In the genomic region with DNA sequence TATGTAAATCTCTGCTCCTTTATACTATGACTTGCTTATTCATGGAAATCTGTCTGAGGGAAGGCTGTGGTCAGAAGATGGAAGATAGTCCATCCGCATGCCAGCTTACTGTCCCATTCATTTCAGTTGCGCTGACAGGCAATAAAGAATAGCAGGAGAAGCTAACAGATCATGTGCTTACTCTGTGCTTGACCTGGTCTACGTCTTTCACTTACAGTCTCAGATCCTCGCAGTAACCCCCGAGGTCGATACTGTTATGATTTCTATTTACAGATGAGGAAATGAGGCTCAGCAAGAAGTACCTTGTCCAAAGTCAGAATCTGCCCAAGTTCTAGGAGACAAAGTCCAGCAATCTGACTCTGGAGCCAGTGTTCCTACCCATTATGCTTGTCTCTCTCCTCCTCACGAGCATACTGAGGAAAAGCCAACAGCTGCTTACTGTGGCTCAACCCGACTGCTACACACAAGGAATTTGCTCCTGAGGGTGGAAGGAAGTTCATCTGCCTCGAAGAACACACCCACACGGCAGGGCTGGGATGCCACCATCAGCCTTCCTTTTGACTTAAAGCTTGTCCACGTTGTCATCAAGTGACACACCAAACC, we compare ENCODE assay signal across 14 cellular contexts.
A peak's percentile ranks its signal among the peaks of the same experiment; 100 is the strongest.
DNase-seq lines count a peak whose midpoint lies in the region; ATAC-seq and TF ChIP-seq lines count a peak whose summit lies in the region.
"Had no signal": no experiment of that assay in that cellular context is flagged by ENCODE, and none has a peak within 500 bp of the region (broad histone marks: within the 10 kb centered on the region; RNA-seq: fewer than 3 reads in every experiment).

No MANE protein-coding gene starts in this region.

- intact Hi-C loops in sciatic nerve (cut with DNase I): no loop called here

- in situ Hi-C loops in SK-MEL-5 (cut with HindIII; ENCODE audit: low pct_unique_long_range_greater_than_20kb, low sequenced_read_pairs): no loop called here

- H3K27me3 Mint-ChIP-seq in GM23338 (ENCODE audit: insufficient read depth, low read depth, poor library complexity): peaks cover 1% of the 10 kb centered on the region

- no peaks in the 10 kb centered on the region for H3K27me3 ChIP-seq in GM23338 (ENCODE audit: insufficient read depth)

- no peak overlapping the region for H3K4me2 ChIP-seq in GM23338

- H3F3A ChIP-seq in GM23338 (replicated peaks; ENCODE audit: low read depth): no peaks in the 10 kb centered on the region

- DNase-seq in GM23338 (ENCODE audit: low spot score) (no peak), SK-MEL-5 (ENCODE audit: low read depth, low spot score) (peak; percentile 41), foreskin melanocyte (peak; percentile 65), sciatic nerve (ENCODE audit: low spot score) (no peak), T-helper 2 cell (no peak), T1000 (lab: John Stamatoyannopoulos, UW) (no peak)
- DNase-seq in activated naive CD4-positive, alpha-beta T cell (lab: John Stamatoyannopoulos, UW): no peak
- DNase-seq: central memory CD4-positive, alpha-beta T cell; GDM1; stimulated activated naive CD4-positive, alpha-beta T cell had no signal

- H3K4me1 Mint-ChIP-seq in GM23338: peaks cover 9% of the 10 kb centered on the region; the same call in 1 of the 3 replicates

- no peak for TF ChIP-seq CTCF in GM23338 (conservative IDR thresholded peaks at IDR 0.05; ENCODE audit: low read depth in 2 of 2)

- ATAC-seq in GM23338 (no peak; the same call in 2 of the 3 replicates), sciatic nerve (peak; percentile 90), GM18870 (IDR thresholded peaks at IDR 0.05; ENCODE audit: unreplicated experiment) (no peak)

- H3K4me3 ChIP-seq in GM23338: no peak overlapping the region

- no peaks in the 10 kb centered on the region for H3K36me3 ChIP-seq in GM23338 (ENCODE audit: insufficient read depth)
- H3K36me3 ChIP-seq: neutrophil had no signal

- no peaks in the 10 kb centered on the region for H4K20me1 ChIP-seq in GM23338 (replicated peaks; ENCODE audit: insufficient read depth)

- H3K4me3 Mint-ChIP-seq in GM23338: no peak overlapping the region

- no peaks in the 10 kb centered on the region for H3K79me2 ChIP-seq in GM23338 (replicated peaks; ENCODE audit: insufficient read depth)

- 0 out of 2 replicates have a peak, but pooled peaks cover 5% of the 10 kb centered on the region for H3K4me1 ChIP-seq in GM23338 (ENCODE audit: insufficient read depth)

- H3K27ac Mint-ChIP-seq in GM23338: no peak overlapping the region
- H3K27ac Mint-ChIP-seq: activated T-helper 2 cell treated with anti-CD3 and anti-CD28 coated beads, Interferon-gamma antibody, Interleukin-2, Interleukin-4, amounts not matched to agents 10 μg/mL and 5 μg/mL and 100 μg/mL, durations not matched to agents 14 hours and 24 hours and 36 hours had no signal

- no peaks in the 10 kb centered on the region for H3K36me3 Mint-ChIP-seq in GM23338 (ENCODE audit: low read depth)

- no peaks in the 10 kb centered on the region; the same call in 2 of the 3 replicates for H3K9me3 Mint-ChIP-seq in GM23338
- H3K9me3 Mint-ChIP-seq: activated T-helper 2 cell treated with anti-CD3 and anti-CD28 coated beads, Interferon-gamma antibody, Interleukin-2, Interleukin-4, amounts not matched to agents 10 μg/mL and 5 μg/mL and 100 μg/mL, durations not matched to agents 14 hours and 24 hours and 36 hours had no signal

- H3K27ac ChIP-seq in GM23338 (ENCODE audit: low read depth): no peak overlapping the region
- H3K27ac ChIP-seq: C4-2B, neutrophil had no signal

- peak overlapping the region; percentile 95 for H2AFZ ChIP-seq in GM23338

- H3K9me2 ChIP-seq in GM23338 (ENCODE audit: insufficient read depth): no peaks in the 10 kb centered on the region

TF ChIP-seq in GM23338, 12 proteins besides CTCF, POLR2A, EP300 and RAD21:
- TF ChIP-seq STAT1 (IDR thresholded peaks at IDR 0.05; ENCODE audit: unreplicated experiment): no peak
- no peak for TF ChIP-seq ZNF114 (CRISPR knock-in tag; IDR thresholded peaks at IDR 0.05)
- TF ChIP-seq REST (IDR thresholded peaks at IDR 0.05; ENCODE audit: unreplicated experiment): no peak
- TF ChIP-seq ZNF462 (CRISPR knock-in tag; IDR thresholded peaks at IDR 0.05): no peak

Comparison
In these comparisons a context has a peak if more than half of its experiments do, and no peak if none do; other contexts are left out.
1. DNase-seq: peak in SK-MEL-5 (single experiment) and foreskin melanocyte (single experiment); none in GM23338 (single experiment), sciatic nerve (single experiment), T-helper 2 cell (0 of 5), activated naive CD4-positive, alpha-beta T cell (0 of 4) and T1000 (single experiment).